In the genomic region with DNA sequence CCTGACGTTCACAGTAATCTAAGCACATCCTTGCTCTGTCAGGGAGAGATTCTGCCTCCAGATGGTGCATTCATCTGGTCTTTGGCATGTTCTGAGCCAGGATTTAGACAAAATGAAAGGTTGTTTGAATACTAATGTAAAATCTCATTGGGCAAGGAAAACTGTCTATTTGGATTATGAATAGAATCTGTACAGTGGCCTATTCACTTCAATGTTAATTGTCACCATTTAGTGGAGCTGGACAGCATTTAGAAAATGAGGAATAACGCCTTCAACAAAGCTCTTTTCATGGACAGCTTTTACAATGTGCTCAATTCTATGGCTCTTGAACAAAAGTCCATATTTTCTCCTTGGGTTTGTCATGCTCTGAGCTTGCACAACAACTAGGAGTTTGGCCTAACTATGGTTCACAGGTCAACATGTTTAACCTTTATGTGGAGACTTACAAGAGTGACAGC, we compare ENCODE assay signal across 12 cellular contexts. TPM values are rescaled to one million over a fixed set of nuclear protein-coding genes. Genes with fewer than 3 reads are reported as not detected.
A peak's percentile ranks its signal among the peaks of the same experiment; 100 is the strongest.
DNase-seq lines count a peak whose midpoint lies in the region; ATAC-seq and TF ChIP-seq lines count a peak whose summit lies in the region.
"Had no signal": no experiment of that assay in that cellular context is flagged by ENCODE, and none has a peak within 500 bp of the region (broad histone marks: within the 10 kb centered on the region; RNA-seq: fewer than 3 reads in every experiment).

No MANE protein-coding gene starts in this region.

- peaks cover 4 to 22% of the 10 kb centered on the region in 2 donors for H3K4me1 ChIP-seq in ascending aorta

- intact Hi-C loops in ascending aorta (cut with DNase I), result no loop called here

- no peaks in the 10 kb centered on the region for H3K27me3 ChIP-seq in ascending aorta
- H3K27me3 ChIP-seq: testis had no signal

- H3K36me3 ChIP-seq in ascending aorta, result no peaks in the 10 kb centered on the region

- ATAC-seq in HG02678 (IDR thresholded peaks at IDR 0.05; ENCODE audit: unreplicated experiment), result peak; percentile 16
- ATAC-seq: activated CD8-positive, alpha-beta T cell treated with anti-CD3 and anti-CD28 coated beads for 36 hours had no signal

- no peak for TF ChIP-seq CTCF in ascending aorta (IDR thresholded peaks at IDR 0.05)

- H3K4me3 ChIP-seq in ascending aorta, result no peak overlapping the region
- H3K4me3 ChIP-seq: SK-N-MC, testis had no signal

- in situ Hi-C loops in ACHN (cut with HindIII; ENCODE audit: low pct_ligation_motif_present, low pct_unique_long_range_greater_than_20kb, low sequenced_read_pairs), result no loop called here

- no peaks in the 10 kb centered on the region for H3K9me3 ChIP-seq in ascending aorta
- H3K9me3 ChIP-seq: testis had no signal

- DNase-seq in ascending aorta (ENCODE audit: low spot score in 2 of 2), result no peak
- DNase-seq in inferior parietal cortex (ENCODE audit: extremely low spot score), result peak; percentile 67
- no peak for DNase-seq in ACHN
- no peak for DNase-seq in NCI-H2107 (lab: John Stamatoyannopoulos, UW)
- no peak for DNase-seq in NCI-H128 (lab: John Stamatoyannopoulos, UW; ENCODE audit: unreplicated experiment)
- DNase-seq: activated CD8-positive, alpha-beta T cell treated with anti-CD3 and anti-CD28 coated beads for 36 hours; occipital lobe had no signal

- H3K27ac ChIP-seq in ascending aorta (peak overlapping the region; percentile 64 to 67), temporal lobe (ENCODE audit: low read depth, low read length) (peak overlapping the region; percentile 58)
- H3K27ac ChIP-seq: C4-2B, SK-N-MC had no signal

RNA-seq across cellular contexts. Expression of a gene that starts 28.9 kb away (rescaled TPM):
- total RNA-seq in ascending aorta, result 15.1 TPM
- 5.7 TPM for total RNA-seq in temporal lobe
